ENCODE assay signal across 19 cellular contexts in genomic region chr11:61719968-61720367, GRCh38. TPM values are rescaled to one million over a fixed set of nuclear protein-coding genes. Genes with fewer than 3 reads are reported as not detected.
DNase-seq lines count a peak whose midpoint lies in the region; TF ChIP-seq lines count a peak whose summit lies in the region.
"Had no signal": no experiment of that assay in that cellular context is flagged by ENCODE, and none has a peak within 500 bp of the region (broad histone marks: within the 10 kb centered on the region; RNA-seq: fewer than 3 reads in every experiment).

No MANE protein-coding gene starts in this region.

- H3K27ac Mint-ChIP-seq in mesothelial cell of epicardium = no peak overlapping the region

- no peaks in the 10 kb centered on the region for H3K27me3 ChIP-seq in NT2/D1 (ENCODE audit: insufficient read depth, insufficient read length)

- H3K9me3 ChIP-seq in HEK293 (ENCODE audit: control insufficient read depth, insufficient read depth, low read depth, low read length) (no peaks in the 10 kb centered on the region), NT2/D1 (ENCODE audit: insufficient read depth, low read length) (no peaks in the 10 kb centered on the region)
- H3K9me3 ChIP-seq: A549 had no signal

- peaks cover 0 to 40% of the 10 kb centered on the region in 2 experiments; a peak in 1 of 3 replicates for H3K36me3 ChIP-seq in HEK293 (ENCODE audit: control insufficient read depth in 2 of 2, insufficient read depth in 1 of 2, low read length in 2 of 2)
- peaks cover 49% of the 10 kb centered on the region for H3K36me3 ChIP-seq in NT2/D1 (ENCODE audit: insufficient read depth, insufficient read length, low read length)

- H3K4me3 ChIP-seq in HEK293 (ENCODE audit: low read depth, low read length) (no peak overlapping the region), NT2/D1 (ENCODE audit: insufficient read length, low read depth) (no peak overlapping the region)
- H3K4me3 ChIP-seq: A549, GM23248 had no signal

- H3K27me3 Mint-ChIP-seq in mesothelial cell of epicardium (ENCODE audit: low read depth) = no peaks in the 10 kb centered on the region
- H3K27me3 Mint-ChIP-seq: CD4-positive, alpha-beta memory T cell had no signal

- POLR2A ChIA-PET in HEK293 (lab: Yijun Ruan, JAX) = interaction anchor here (2.5 kb wide), 1 partner anchor 13 kb away, joined by 16 read pairs; no protein-coding TSS in a partner anchor

- peaks cover 2% of the 10 kb centered on the region for H3K36me3 Mint-ChIP-seq in mesothelial cell of epicardium
- H3K36me3 Mint-ChIP-seq: CD4-positive, alpha-beta memory T cell had no signal

- H3K4me1 ChIP-seq in HEK293 (ENCODE audit: control insufficient read depth, insufficient read depth, low read length) = no peaks in the 10 kb centered on the region; the same call in 1 of the 2 replicates
- peaks cover 24% of the 10 kb centered on the region for H3K4me1 ChIP-seq in NT2/D1 (ENCODE audit: insufficient read depth, insufficient read length)

- peak overlapping the region; percentile 10 for H3K4me3 Mint-ChIP-seq in mesothelial cell of epicardium
- H3K4me3 Mint-ChIP-seq: CD4-positive, alpha-beta memory T cell had no signal

- DNase-seq in NT2/D1 (ENCODE audit: low read depth, low spot score) (no peak), mesothelial cell of epicardium (ENCODE audit: low spot score in 2 of 2, unreplicated experiment in 2 of 2) (no peak), NCI-H748 (lab: John Stamatoyannopoulos, UW; ENCODE audit: unreplicated experiment) (no peak), activated gamma-delta T cell (lab: John Stamatoyannopoulos, UW) (no peak)
- DNase-seq in activated T-cell treated with anti-CD3 and anti-CD28 coated beads, Interleukin-2, amount 50 U/mL, for 48 hours = no peak
- DNase-seq: 8988T; C1 segment of cervical spinal cord; Calu3; CD4-positive, alpha-beta memory T cell; COR-L47; DMS53; DMS79 treated with DMSO at 0.1 percent for 48 hours; GF-D8; GM23248; H7; HCEC 1CT; HFFc6 had no signal

- H3K27ac ChIP-seq in HEK293 (ENCODE audit: extremely low read depth, low read depth, low read length) = no peak overlapping the region
- H3K27ac ChIP-seq: A549, GM23248 had no signal

- TF ChIP-seq CTCF in HEK293 (tag by site-specific recombination; IDR thresholded peaks at IDR 0.05) (no peak), mesothelial cell of epicardium (IDR thresholded peaks at IDR 0.05; ENCODE audit: unreplicated experiment) (no peak)

- no peaks in the 10 kb centered on the region for H3K9me3 Mint-ChIP-seq in mesothelial cell of epicardium
- H3K9me3 Mint-ChIP-seq: CD4-positive, alpha-beta memory T cell; HFFc6 had no signal

- peaks cover 12% of the 10 kb centered on the region for H3K4me1 Mint-ChIP-seq in mesothelial cell of epicardium

- peak overlapping the region; percentile 85 for H3K9ac ChIP-seq in NT2/D1 (ENCODE audit: insufficient read length, low read depth)
- H3K9ac ChIP-seq: GM23248 had no signal

- CTCF ChIA-PET in HEK293 (lab: Yijun Ruan, JAX) = interaction anchor here (0.6 to 2.4 kb wide), 5 partner anchors 13 to 388 kb away, joined by 3 to 19 read pairs (median 6); no protein-coding TSS in a partner anchor

TF ChIP-seq in HEK293, 187 proteins besides CTCF, POLR2A, EP300 and RAD21:
- TF ChIP-seq ZNF600 (tag by site-specific recombination; IDR thresholded peaks at IDR 0.05) = 0 out of 2 replicates have a peak, but pooled peaks have one; percentile 22
- TF ChIP-seq ZFHX2 (tag by site-specific recombination; conservative IDR thresholded peaks at IDR 0.05) = no peak

RNA-seq across cellular contexts. Expression of gene MYRF, which starts 32.5 kb away (rescaled TPM):
- total RNA-seq in mesothelial cell of epicardium = 401 to 436 TPM (median 428 TPM) in 3 replicates
- total RNA-seq: GM23248 had no signal

RNA-seq across cellular contexts. Expression of gene DAGLA, which starts 39.8 kb away (rescaled TPM):
- 7.1 to 8.1 TPM (median 8.1 TPM) in 3 replicates for total RNA-seq in mesothelial cell of epicardium
